In genomic region chr2:128617661-128618060, GRCh38 we compare ENCODE assay signal across 23 cellular contexts.
"Had no signal": no experiment of that assay in that cellular context is flagged by ENCODE, and none has a peak within 500 bp of the region (broad histone marks: within the 10 kb centered on the region; RNA-seq: fewer than 3 reads in every experiment).

No MANE protein-coding gene starts in this region.

- H3K27ac ChIP-seq: dorsolateral prefrontal cortex, heart left ventricle, pancreas, prostate gland, right lobe of liver, stomach, thoracic aorta, transverse colon had no signal

- H3K36me3 Mint-ChIP-seq: natural killer cell; stimulated activated memory B cell treated with anti-CD40 and anti-IgM and Interleukin-4, amounts not matched to agents 10 μg/mL and 1 μg/mL and 100 μg/mL, for 72 hours had no signal

- H3K9me3 ChIP-seq: pancreas, prostate gland, right lobe of liver, stomach, thoracic aorta, transverse colon had no signal

- DNase-seq: central memory CD4-positive, alpha-beta T cell; cortex of kidney; effector CD8-positive, alpha-beta T cell; foreskin melanocyte; hippocampal formation; natural killer cell; nucleus accumbens; stimulated activated CD4-positive, alpha-beta T cell treated with anti-CD3 and anti-CD28 coated beads, Interleukin-15, amount 100 ng/mL, for 24 hours; stimulated activated CD4-positive, alpha-beta T cell treated with anti-CD3 and anti-CD28 coated beads, Interleukin-1b, Interleukin-23, amount 100 ng/mL, for 48 hours; stimulated activated CD4-positive, alpha-beta T cell treated with anti-CD3 and anti-CD28 coated beads, Interleukin-4, amount 100 ng/mL, for 24 hours; stomach; substantia nigra; transverse colon had no signal

- H3K36me3 ChIP-seq: heart left ventricle, pancreas, prostate gland, right lobe of liver, stomach, thoracic aorta, transverse colon had no signal

- H3K4me1 ChIP-seq: pancreas, prostate gland, right lobe of liver, stomach, transverse colon had no signal

- H3K9me3 Mint-ChIP-seq: natural killer cell; stimulated activated memory B cell treated with anti-CD40 and anti-IgM and Interleukin-4, amounts not matched to agents 10 μg/mL and 1 μg/mL and 100 μg/mL, for 72 hours had no signal

- H3K27me3 ChIP-seq: dorsolateral prefrontal cortex, pancreas, right lobe of liver, stomach, transverse colon had no signal

- ATAC-seq: heart left ventricle; left lobe of liver; natural killer cell; pancreas; stimulated activated memory B cell treated with anti-CD40 and anti-IgM and Interleukin-4, amounts not matched to agents 10 μg/mL and 1 μg/mL and 100 μg/mL, for 72 hours had no signal

- H3K4me3 Mint-ChIP-seq: natural killer cell; neural crest cell; stimulated activated memory B cell treated with anti-CD40 and anti-IgM and Interleukin-4, amounts not matched to agents 10 μg/mL and 1 μg/mL and 100 μg/mL, for 72 hours had no signal

- H3K27ac Mint-ChIP-seq: natural killer cell; stimulated activated memory B cell treated with anti-CD40 and anti-IgM and Interleukin-4, amounts not matched to agents 10 μg/mL and 1 μg/mL and 100 μg/mL, for 72 hours had no signal

- H3K4me1 Mint-ChIP-seq: natural killer cell; stimulated activated memory B cell treated with anti-CD40 and anti-IgM and Interleukin-4, amounts not matched to agents 10 μg/mL and 1 μg/mL and 100 μg/mL, for 72 hours had no signal

- H3K4me3 ChIP-seq: dorsolateral prefrontal cortex, heart left ventricle, lung, pancreas, prostate gland, right lobe of liver, stomach, thoracic aorta, transverse colon had no signal
